Comparison of ENCODE assay signal across 10 cellular contexts in genomic region chr19:43638214-43638990, GRCh38. TPM values are rescaled to one million over a fixed set of nuclear protein-coding genes. Genes with fewer than 3 reads are reported as not detected.
DNase-seq lines count a peak whose midpoint lies in the region; ATAC-seq and TF ChIP-seq lines count a peak whose summit lies in the region.
"Had no signal": no experiment of that assay in that cellular context is flagged by ENCODE, and none has a peak within 500 bp of the region (broad histone marks: within the 10 kb centered on the region; RNA-seq: fewer than 3 reads in every experiment).

No MANE protein-coding gene starts in this region.

- no peaks in the 10 kb centered on the region for H3K9me2 ChIP-seq in hepatocyte (replicated peaks; ENCODE audit: insufficient read depth)

- no peak overlapping the region for H2AFZ ChIP-seq in hepatocyte

- H3K9me3 Mint-ChIP-seq in activated T-cell treated with anti-CD3 and anti-CD28 coated beads, Interleukin-2, amount 50 U/mL, for 24 hours, result no peaks in the 10 kb centered on the region
- no peaks in the 10 kb centered on the region for H3K9me3 Mint-ChIP-seq in activated B cell treated with CpG ODN at 0.5 μM for 24 hours
- H3K9me3 Mint-ChIP-seq in stimulated activated naive B cell treated with anti-CD40 and anti-IgM and Interleukin-4, amounts not matched to agents 10 μg/mL and 1 μg/mL and 100 μg/mL, for 72 hours, result no peaks in the 10 kb centered on the region

- intact Hi-C loops in activated B cell treated with CpG ODN at 0.5 μM for 24 hours (cut with micrococcal nuclease), result loop anchor here (5.0 kb wide), 1 partner anchor 41 kb away; the partner anchor contains the start of genes IRGQ and ZNF576

- no peaks in the 10 kb centered on the region for H3K36me3 Mint-ChIP-seq in activated T-cell treated with anti-CD3 and anti-CD28 coated beads, Interleukin-2, amount 50 U/mL, for 24 hours (ENCODE audit: low read depth)
- H3K36me3 Mint-ChIP-seq in activated B cell treated with CpG ODN at 0.5 μM for 24 hours (ENCODE audit: low read depth), result no peaks in the 10 kb centered on the region
- no peaks in the 10 kb centered on the region for H3K36me3 Mint-ChIP-seq in stimulated activated naive B cell treated with anti-CD40 and anti-IgM and Interleukin-4, amounts not matched to agents 10 μg/mL and 1 μg/mL and 100 μg/mL, for 72 hours

- no peaks in the 10 kb centered on the region for H3K9me3 ChIP-seq in hepatocyte (ENCODE audit: low read depth)

- no peak overlapping the region for H3K4me3 ChIP-seq in hepatocyte

- no peaks in the 10 kb centered on the region for H4K20me1 ChIP-seq in hepatocyte (ENCODE audit: insufficient read depth, poor library complexity, severe bottlenecking)

- peaks cover 26% of the 10 kb centered on the region for H3K4me1 ChIP-seq in hepatocyte (ENCODE audit: insufficient read depth)

- CTCF ChIA-PET in activated B cell treated with CpG ODN at 0.5 μM for 24 hours (lab: Charles Lee), result interaction anchor here (1.2 kb wide), 1 partner anchor 83 kb away, joined by 4 read pairs; no protein-coding TSS in a partner anchor

- peaks cover 15% of the 10 kb centered on the region for H3K4me1 Mint-ChIP-seq in activated T-cell treated with anti-CD3 and anti-CD28 coated beads, Interleukin-2, amount 50 U/mL, for 24 hours (ENCODE audit: low read depth)
- peaks cover 23% of the 10 kb centered on the region for H3K4me1 Mint-ChIP-seq in activated B cell treated with CpG ODN at 0.5 μM for 24 hours
- H3K4me1 Mint-ChIP-seq in stimulated activated naive B cell treated with anti-CD40 and anti-IgM and Interleukin-4, amounts not matched to agents 10 μg/mL and 1 μg/mL and 100 μg/mL, for 72 hours, result peaks cover 20 to 34% of the 10 kb centered on the region in 2 donors

- peak overlapping the region; percentile 63 for H3K4me3 Mint-ChIP-seq in activated T-cell treated with anti-CD3 and anti-CD28 coated beads, Interleukin-2, amount 50 U/mL, for 24 hours
- H3K4me3 Mint-ChIP-seq in activated B cell treated with CpG ODN at 0.5 μM for 24 hours, result peak overlapping the region; percentile 80
- H3K4me3 Mint-ChIP-seq in stimulated activated naive B cell treated with anti-CD40 and anti-IgM and Interleukin-4, amounts not matched to agents 10 μg/mL and 1 μg/mL and 100 μg/mL, for 72 hours, result peak overlapping the region; percentile 82 to 87

- H3K27me3 ChIP-seq in hepatocyte, result no peaks in the 10 kb centered on the region

- WGBS in hepatocyte (ENCODE audit: low lambda C conversion rate, missing lambda C conversion rate), result 81% methylated on average over 13 of the region's 13 CpGs

- peak; percentile 51 for ATAC-seq in activated B cell treated with CpG ODN at 0.5 μM for 24 hours (ENCODE audit: low read depth)
- peak; percentile 81 to 86 for ATAC-seq in stimulated activated naive B cell treated with anti-CD40 and anti-IgM and Interleukin-4, amounts not matched to agents 10 μg/mL and 1 μg/mL and 100 μg/mL, for 72 hours (replicated peaks)
- ATAC-seq in GM18511 (IDR thresholded peaks at IDR 0.05; ENCODE audit: unreplicated experiment), result no peak

- no peak overlapping the region for H3K27ac ChIP-seq in hepatocyte

- no peaks in the 10 kb centered on the region for H3K79me2 ChIP-seq in hepatocyte

- H3K27ac Mint-ChIP-seq in activated T-cell treated with anti-CD3 and anti-CD28 coated beads, Interleukin-2, amount 50 U/mL, for 24 hours, result no peak overlapping the region
- H3K27ac Mint-ChIP-seq in activated B cell treated with CpG ODN at 0.5 μM for 24 hours, result no peak overlapping the region
- peak overlapping the region; percentile 70 for H3K27ac Mint-ChIP-seq in stimulated activated naive B cell treated with anti-CD40 and anti-IgM and Interleukin-4, amounts not matched to agents 10 μg/mL and 1 μg/mL and 100 μg/mL, for 72 hours

- DNase-seq in activated T-cell treated with anti-CD3 and anti-CD28 coated beads, Interleukin-2, amount 50 U/mL, for 24 hours, result no peak
- DNase-seq in activated T-cell treated with anti-CD3 and anti-CD28 coated beads, Interleukin-2, amount 50 U/mL, for 1 hour, result no peak
- DNase-seq in activated B cell treated with CpG ODN at 0.5 μM for 24 hours (no peak), hepatocyte (ENCODE audit: low spot score) (no peak), UCSD-AML1 (lab: John Stamatoyannopoulos, UW; ENCODE audit: unreplicated experiment) (no peak), NCI-H2196 (lab: John Stamatoyannopoulos, UW; ENCODE audit: unreplicated experiment) (no peak)
- no peak for DNase-seq in stimulated activated naive B cell treated with anti-CD40 and anti-IgM and Interleukin-4, amounts not matched to agents 10 μg/mL and 1 μg/mL and 100 μg/mL, for 72 hours
- DNase-seq: activated CD4-positive, alpha-beta T cell treated with anti-CD3 and anti-CD28 coated beads for 48 hours; cerebellar nuclear complex had no signal

- POLR2A ChIA-PET in activated B cell treated with CpG ODN at 0.5 μM for 24 hours (lab: Charles Lee), result no interaction called here

- no peaks in the 10 kb centered on the region for H3K36me3 ChIP-seq in hepatocyte (replicated peaks; ENCODE audit: insufficient read depth, low read depth)

- H3K4me2 ChIP-seq in hepatocyte, result peak overlapping the region; percentile 85

- peaks cover 48% of the 10 kb centered on the region for H3K27me3 Mint-ChIP-seq in activated T-cell treated with anti-CD3 and anti-CD28 coated beads, Interleukin-2, amount 50 U/mL, for 24 hours
- peaks cover 34% of the 10 kb centered on the region for H3K27me3 Mint-ChIP-seq in activated B cell treated with CpG ODN at 0.5 μM for 24 hours
- H3K27me3 Mint-ChIP-seq in stimulated activated naive B cell treated with anti-CD40 and anti-IgM and Interleukin-4, amounts not matched to agents 10 μg/mL and 1 μg/mL and 100 μg/mL, for 72 hours, result peaks cover 50 to 68% of the 10 kb centered on the region in 2 donors

- TF ChIP-seq CTCF in activated B cell treated with CpG ODN at 0.5 μM for 24 hours (IDR thresholded peaks at IDR 0.05), result no peak
- no peak for TF ChIP-seq CTCF in hepatocyte (IDR thresholded peaks at IDR 0.05; ENCODE audit: poor library complexity)

RNA-seq across cellular contexts. Expression of gene CADM4, which starts 1.2 kb away (rescaled TPM):
- 0.95 TPM in 1 of 2 replicates, not detected in the other for total RNA-seq in activated B cell treated with CpG ODN at 0.5 μM for 24 hours
- 22.7 and 24.4 TPM in 2 replicates for total RNA-seq in hepatocyte
- polyA plus RNA-seq in hepatocyte, result 16.6 and 17.1 TPM in 2 replicates

RNA-seq across cellular contexts. Expression of gene ZNF428, which starts 19.0 kb away (rescaled TPM):
- total RNA-seq in activated B cell treated with CpG ODN at 0.5 μM for 24 hours (26.2 and 29.1 TPM in 2 replicates), hepatocyte (35.9 and 40.2 TPM in 2 replicates)
- 73.9 and 74.9 TPM in 2 replicates for polyA plus RNA-seq in hepatocyte

RNA-seq across cellular contexts. Expression of gene SRRM5, which starts 26.5 kb away (rescaled TPM):
- total RNA-seq in activated B cell treated with CpG ODN at 0.5 μM for 24 hours, result 0.29 and 0.42 TPM in 2 replicates
- total RNA-seq in hepatocyte, result 0.27 TPM in 1 of 2 replicates, not detected in the other
- polyA plus RNA-seq in hepatocyte, result 0.24 and 0.79 TPM in 2 replicates

RNA-seq across cellular contexts. Expression of gene PLAUR, which starts 31.6 kb away (rescaled TPM):
- total RNA-seq in activated B cell treated with CpG ODN at 0.5 μM for 24 hours (0.66 and 0.71 TPM in 2 replicates), hepatocyte (25.0 and 28.0 TPM in 2 replicates)
- 57.8 and 65.1 TPM in 2 replicates for polyA plus RNA-seq in hepatocyte

RNA-seq across cellular contexts. Expression of gene ZNF576, which starts 42.0 kb away (rescaled TPM):
- total RNA-seq in activated B cell treated with CpG ODN at 0.5 μM for 24 hours (14.5 and 17.3 TPM in 2 replicates), hepatocyte (12.8 and 16.2 TPM in 2 replicates)
- polyA plus RNA-seq in hepatocyte, result 16.1 and 18.1 TPM in 2 replicates

Comparison
In these comparisons a context has a peak if more than half of its experiments do, and no peak if none do; other contexts are left out.
1. RNA of gene CADM4, which starts 1.2 kb away (total RNA-seq): 22.7 to 24.4 TPM in hepatocyte; 0.95 TPM in activated B cell treated with CpG ODN at 0.5 μM for 24 hours; every median in the first group is over 10 times any median in the second.
2. Peak in every context shown above with its lines, with median percentiles within 50 percentile points of each other: H3K4me3 Mint-ChIP-seq.